Comparison of ENCODE assay signal across 8 cellular contexts in genomic region chrX:149540133-149540620, GRCh38. TPM values are rescaled to one million over a fixed set of nuclear protein-coding genes. Genes with fewer than 3 reads are reported as not detected.
DNase-seq lines count a peak whose midpoint lies in the region; ATAC-seq and TF ChIP-seq lines count a peak whose summit lies in the region.

No MANE protein-coding gene starts in this region.

- no peaks in the 10 kb centered on the region for H3K9me3 ChIP-seq in mucosa of descending colon

- no peaks in the 10 kb centered on the region for H3K4me1 ChIP-seq in mucosa of descending colon (ENCODE audit: low read depth)

- peak; percentile 28 for ATAC-seq in GM19324 (IDR thresholded peaks at IDR 0.05; ENCODE audit: low FRiP score, unreplicated experiment)
- ATAC-seq in mucosa of descending colon = peak; percentile 76

- no peak for TF ChIP-seq CTCF in mucosa of descending colon (IDR thresholded peaks at IDR 0.05)

- peak overlapping the region; percentile 36 for H3K4me3 ChIP-seq in mucosa of descending colon

- DNase-seq in AG08395 (ENCODE audit: low spot score) = peak; percentile 87
- DNase-seq in HK-2 (ENCODE audit: unreplicated experiment) = peak; percentile 91
- DNase-seq in NOMO-1 treated with DMSO at 0.1 percent for 48 hours (lab: John Stamatoyannopoulos, UW; ENCODE audit: unreplicated experiment) = peak; percentile 64
- peak; percentile 86 for DNase-seq in activated T-cell treated with anti-CD3 and anti-CD28 coated beads for 1 hour (ENCODE audit: low read depth)
- DNase-seq in epidermal melanocyte (ENCODE audit: insufficient read length, low spot score) = peak; percentile 19
- peak; percentile 90 to 96 (median 95) for DNase-seq in mucosa of descending colon
- DNase-seq in stimulated activated CD8-positive, alpha-beta memory T cell treated with anti-CD3 and anti-CD28 coated beads, Interleukin-2, amount 100 ng/mL, for 1 hour (ENCODE audit: low read depth in 2 of 2) = peak; percentile 70 to 88

- H3K36me3 ChIP-seq in mucosa of descending colon (ENCODE audit: low read depth) = no peaks in the 10 kb centered on the region

- intact Hi-C loops in mucosa of descending colon (cut with DNase I, micrococcal nuclease) = no loop called here

RNA-seq across cellular contexts. Expression of gene EOLA1, which starts 0.6 kb away (rescaled TPM):
- total RNA-seq in mucosa of descending colon = 10 to 100 TPM; 29.1 to 36.9 (median 34.0) TPM

RNA-seq across cellular contexts. Expression of gene HSFX3, which starts 9.5 kb away (rescaled TPM):
- total RNA-seq in mucosa of descending colon = not detected

RNA-seq across cellular contexts. Expression of gene IDS, which starts 35.1 kb away (rescaled TPM):
- 10 to 100 TPM; 38.7 to 84.3 (median 54.7) TPM for total RNA-seq in mucosa of descending colon

RNA-seq across cellular contexts. Expression of gene MAGEA9B, which starts 47.1 kb away (rescaled TPM):
- not detected for total RNA-seq in mucosa of descending colon

RNA-seq across cellular contexts. Expression of gene HSFX2, which starts 54.9 kb away (rescaled TPM):
- total RNA-seq in mucosa of descending colon = 1 to 10 TPM in 1 of 3 donors, under 1 TPM in 1, not detected in 1; 0.36 to 1.1 TPM

Comparison
In these comparisons a context has a peak if more than half of its experiments do, and no peak if none do; other contexts are left out.
1. Peak in every context shown above with its lines: DNase-seq, ATAC-seq and H3K4me3 ChIP-seq.
2. DNase-seq: peak in every context shown above with its lines; median percentile 95 in mucosa of descending colon; 91 in HK-2; 87 in AG08395; 86 in activated T-cell treated with anti-CD3 and anti-CD28 coated beads for 1 hour; 79 in stimulated activated CD8-positive, alpha-beta memory T cell treated with anti-CD3 and anti-CD28 coated beads, Interleukin-2, amount 100 ng/mL, for 1 hour; 64 in NOMO-1 treated with DMSO at 0.1 percent for 48 hours; 19 in epidermal melanocyte.